25 cellular contexts compared by ENCODE assay signal in the genomic region with DNA sequence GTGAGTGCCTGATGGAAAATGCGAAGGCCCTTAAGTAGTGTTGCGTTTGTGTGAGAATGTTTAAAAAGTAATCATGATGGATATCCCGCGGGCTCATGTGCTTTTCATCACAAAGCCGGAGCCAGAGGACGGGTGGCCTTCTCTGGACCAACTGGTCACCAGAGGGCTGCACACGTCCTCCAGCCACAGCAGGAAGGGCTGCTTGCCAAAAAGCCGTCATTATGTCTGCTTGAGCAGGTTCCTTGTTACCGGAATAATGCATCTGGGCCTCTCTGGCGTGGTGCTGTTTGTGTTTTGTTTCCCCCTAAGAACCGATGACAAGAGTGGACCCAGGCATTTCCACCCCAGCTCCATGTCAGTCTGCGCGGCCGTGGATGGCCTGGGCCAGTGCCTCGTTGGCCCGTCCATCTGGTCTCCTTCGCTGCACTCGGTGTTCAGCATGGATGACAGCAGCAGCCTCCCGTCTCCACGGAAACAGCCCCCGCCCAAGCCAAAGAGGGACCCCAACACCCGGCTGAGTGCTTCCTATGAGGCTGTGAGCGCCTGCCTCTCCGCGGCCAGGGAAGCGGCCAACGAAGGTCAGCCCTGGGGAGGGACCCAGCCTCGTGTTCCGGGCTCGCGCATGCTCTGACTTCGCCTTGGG.
"Had no signal": no experiment of that assay in that cellular context is flagged by ENCODE, and none has a peak within 500 bp of the region (broad histone marks: within the 10 kb centered on the region; RNA-seq: fewer than 3 reads in every experiment).

No MANE protein-coding gene starts in this region.

- FAIRE-seq: small intestine had no signal

- H3K9me3 ChIP-seq: breast epithelium, left lung, neutrophil, ovary, psoas muscle, tibial nerve had no signal

- H3K4me1 ChIP-seq: breast epithelium, psoas muscle, tibial nerve had no signal

- H3K27ac ChIP-seq: breast epithelium, coronary artery, left lung, neutrophil, ovary, psoas muscle, tibial nerve, VCaP had no signal

- H3K4me1 Mint-ChIP-seq: central memory CD8-positive, alpha-beta T cell; stimulated activated effector memory CD8-positive, alpha-beta T cell treated with anti-CD3 and anti-CD28 coated beads, Interleukin-12 subunit alpha, Interleukin-12 subunit beta, amount 100 ng/mL, for 72 hours; stimulated activated naive CD8-positive, alpha-beta T cell treated with anti-CD3 and anti-CD28 coated beads, Interleukin-15, amount 100 ng/mL, for 72 hours had no signal

- H3K36me3 Mint-ChIP-seq: immature natural killer cell; mesothelial cell of epicardium; natural killer cell; stimulated activated effector memory CD8-positive, alpha-beta T cell treated with anti-CD3 and anti-CD28 coated beads, Interleukin-12 subunit alpha, Interleukin-12 subunit beta, amount 100 ng/mL, for 72 hours; T-cell had no signal

- H3K36me3 ChIP-seq: breast epithelium, left lung, neutrophil, ovary, tibial nerve had no signal

- H3K4me3 Mint-ChIP-seq: activated CD8-positive, alpha-beta T cell treated with anti-CD3 and anti-CD28 coated beads, Interleukin-2, amount 10 ng/mL, durations not matched to agents 7 days and 5 days; activated T-helper 1 cell treated with anti-CD3 and anti-CD28 coated beads, Interleukin-12 subunit alpha, Interleukin-12 subunit beta, Interleukin-2, Interleukin-4 antibody, amounts not matched to agents 30 ng/mL and 10 ng/mL and 1 ng/mL, durations not matched to agents 14 hours and 24 hours and 36 hours; central memory CD8-positive, alpha-beta T cell; immature natural killer cell; mesothelial cell of epicardium; natural killer cell; stimulated activated effector memory CD8-positive, alpha-beta T cell treated with anti-CD3 and anti-CD28 coated beads, Interleukin-12 subunit alpha, Interleukin-12 subunit beta, amount 100 ng/mL, for 72 hours; stimulated activated naive CD8-positive, alpha-beta T cell treated with anti-CD3 and anti-CD28 coated beads, Interleukin-15, amount 100 ng/mL, for 72 hours; T-cell; T-helper 2 cell treated with Interferon-gamma antibody and Interleukin-4, amounts not matched to agents 5 μg/mL and 100 μg/mL, for 36 hours had no signal

- H3K9me3 Mint-ChIP-seq: activated T-helper 1 cell treated with anti-CD3 and anti-CD28 coated beads, Interleukin-12 subunit alpha, Interleukin-12 subunit beta, Interleukin-2, Interleukin-4 antibody, amounts not matched to agents 30 ng/mL and 10 ng/mL and 1 ng/mL, durations not matched to agents 14 hours and 24 hours and 36 hours; immature natural killer cell; mesothelial cell of epicardium; natural killer cell; stimulated activated effector memory CD8-positive, alpha-beta T cell treated with anti-CD3 and anti-CD28 coated beads, Interleukin-12 subunit alpha, Interleukin-12 subunit beta, amount 100 ng/mL, for 72 hours; stimulated activated naive CD8-positive, alpha-beta T cell treated with anti-CD3 and anti-CD28 coated beads, Interleukin-15, amount 100 ng/mL, for 72 hours; T-cell; T-helper 2 cell treated with Interferon-gamma antibody and Interleukin-4, amounts not matched to agents 5 μg/mL and 100 μg/mL, for 36 hours had no signal

- H3K27ac Mint-ChIP-seq: activated CD8-positive, alpha-beta T cell treated with anti-CD3 and anti-CD28 coated beads, Interleukin-2, amount 10 ng/mL, durations not matched to agents 7 days and 5 days; activated T-helper 1 cell treated with anti-CD3 and anti-CD28 coated beads, Interleukin-12 subunit alpha, Interleukin-12 subunit beta, Interleukin-2, Interleukin-4 antibody, amounts not matched to agents 30 ng/mL and 10 ng/mL and 1 ng/mL, durations not matched to agents 14 hours and 24 hours and 36 hours; immature natural killer cell; mesothelial cell of epicardium; natural killer cell; stimulated activated effector memory CD8-positive, alpha-beta T cell treated with anti-CD3 and anti-CD28 coated beads, Interleukin-12 subunit alpha, Interleukin-12 subunit beta, amount 100 ng/mL, for 72 hours; stimulated activated naive CD8-positive, alpha-beta T cell treated with anti-CD3 and anti-CD28 coated beads, Interleukin-15, amount 100 ng/mL, for 72 hours; T-cell; T-helper 2 cell treated with Interferon-gamma antibody and Interleukin-4, amounts not matched to agents 5 μg/mL and 100 μg/mL, for 36 hours had no signal

- DNase-seq: activated CD4-positive, alpha-beta T cell treated with anti-CD3 and anti-CD28 coated beads, Interleukin-2, amount 50 U/mL, for 1 hour; activated CD4-positive, CD25-positive, alpha-beta regulatory T cell treated with anti-CD3 and anti-CD28 coated beads, Interleukin-2, amount 50 U/mL, for 72 hours; activated CD8-positive, alpha-beta T cell treated with anti-CD3 and anti-CD28 coated beads, Interleukin-2, amount 10 ng/mL, durations not matched to agents 7 days and 5 days; activated gamma-delta T cell; activated naive CD4-positive, alpha-beta T cell treated with anti-CD3 and anti-CD28 coated beads, Interleukin-2, amount 50 U/mL, for 16 hours; aorta; immature natural killer cell; natural killer cell; ovary; psoas muscle; small intestine; stimulated activated CD4-positive, alpha-beta T cell treated with anti-CD3 and anti-CD28 coated beads, Interleukin-2, amount 100 ng/mL, for 24 hours; stimulated activated naive CD8-positive, alpha-beta T cell treated with anti-CD3 and anti-CD28 coated beads, Interleukin-15, amount 100 ng/mL, for 72 hours; T-cell had no signal

- H3K27me3 Mint-ChIP-seq: central memory CD8-positive, alpha-beta T cell had no signal

- H3K4me3 ChIP-seq: breast epithelium, coronary artery, left lung, ovary, psoas muscle, tibial nerve had no signal

- H3K27me3 ChIP-seq: breast epithelium, left lung, neutrophil, ovary, tibial nerve had no signal
